In the genomic region with DNA sequence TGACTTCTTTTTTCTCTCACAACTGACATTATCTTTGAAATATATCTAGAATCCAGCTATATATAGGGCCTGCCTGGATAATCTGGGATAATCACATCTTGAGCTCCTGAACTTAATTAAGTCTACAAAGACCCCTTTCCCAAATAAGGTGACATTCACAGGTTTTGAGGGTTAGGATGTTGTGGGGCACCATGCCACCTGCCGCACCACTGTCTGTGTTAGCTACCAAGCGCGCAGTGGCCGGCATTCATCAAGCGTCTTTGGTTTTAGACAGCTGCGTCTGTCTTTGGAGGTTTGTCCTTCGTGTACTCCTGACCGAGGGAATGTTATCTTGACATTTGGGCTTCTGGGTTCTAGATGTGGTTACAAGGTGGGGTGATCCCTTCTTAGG, we compare ENCODE assay signal across 24 cellular contexts. TPM values are rescaled to one million over a fixed set of nuclear protein-coding genes. Genes with fewer than 3 reads are reported as not detected.
DNase-seq lines count a peak whose midpoint lies in the region; ATAC-seq, FAIRE-seq and TF ChIP-seq lines count a peak whose summit lies in the region.
"Had no signal": no experiment of that assay in that cellular context is flagged by ENCODE, and none has a peak within 500 bp of the region (broad histone marks: within the 10 kb centered on the region; RNA-seq: fewer than 3 reads in every experiment).

No MANE protein-coding gene starts in this region.

- no peak for TF ChIP-seq CTCF in right atrium auricular region (IDR thresholded peaks at IDR 0.05)
- no peak for TF ChIP-seq CTCF in activated B cell treated with CpG ODN at 0.5 μM for 24 hours (IDR thresholded peaks at IDR 0.05)
- TF ChIP-seq CTCF in suprapubic skin (IDR thresholded peaks at IDR 0.05) = no peak

- peak; percentile 15 for ATAC-seq in Right ventricle myocardium inferior
- ATAC-seq in activated B cell treated with CpG ODN at 0.5 μM for 24 hours (ENCODE audit: low read depth) = no peak
- no peak for ATAC-seq in GM21423 (IDR thresholded peaks at IDR 0.05; ENCODE audit: unreplicated experiment)
- ATAC-seq: body of pancreas, gastrocnemius medialis, left lung had no signal

- CTCF ChIA-PET in activated B cell treated with CpG ODN at 0.5 μM for 24 hours (lab: Charles Lee) = interaction anchor here (0.6 kb wide), 1 partner anchor 1636 kb away, joined by 3 read pairs; no protein-coding TSS in a partner anchor

- H3K36me3 ChIP-seq in right atrium auricular region (no peaks in the 10 kb centered on the region), suprapubic skin (no peaks in the 10 kb centered on the region)
- H3K36me3 ChIP-seq: gastrocnemius medialis, left lung had no signal

- no peak for FAIRE-seq in GM19239 (lab: Jason Lieb, UNC)

- TF ChIP-seq EP300 in suprapubic skin (IDR thresholded peaks at IDR 0.05) = no peak

- no peaks in the 10 kb centered on the region for H3K27me3 Mint-ChIP-seq in activated B cell treated with CpG ODN at 0.5 μM for 24 hours
- H3K27me3 Mint-ChIP-seq in immature natural killer cell (ENCODE audit: low read depth in 3 of 3) = peaks cover 2 to 13% (median 6%) of the 10 kb centered on the region in 3 donors

- H3K27ac ChIP-seq in right atrium auricular region (no peak overlapping the region), suprapubic skin (no peak overlapping the region)
- H3K27ac ChIP-seq: body of pancreas, epithelial cell of prostate, left lung, parathyroid adenoma, testis had no signal

- H3K27ac Mint-ChIP-seq in activated B cell treated with CpG ODN at 0.5 μM for 24 hours (peak overlapping the region; percentile 56), immature natural killer cell (peak overlapping the region; percentile 75 to 98 (median 86))
- H3K27ac Mint-ChIP-seq: GM23338 had no signal

- H3K9me3 Mint-ChIP-seq in activated B cell treated with CpG ODN at 0.5 μM for 24 hours (no peaks in the 10 kb centered on the region), immature natural killer cell (no peaks in the 10 kb centered on the region)
- H3K9me3 Mint-ChIP-seq: GM23338 had no signal

- no peak for DNase-seq in Right ventricle myocardium inferior (ENCODE audit: missing footprints)
- DNase-seq in right atrium auricular region (ENCODE audit: low spot score) = no peak
- no peak for DNase-seq in activated B cell treated with CpG ODN at 0.5 μM for 24 hours
- no peak for DNase-seq in immature natural killer cell
- DNase-seq in suprapubic skin (ENCODE audit: low spot score in 2 of 2) = peak; percentile 22 to 40
- DNase-seq in GM19239 (ENCODE audit: insufficient read length, low spot score) = no peak
- DNase-seq in putamen (ENCODE audit: low spot score) = no peak
- DNase-seq: activated CD4-positive, alpha-beta T cell treated with anti-CD3 and anti-CD28 coated beads for 48 hours; activated effector memory CD4-positive, alpha-beta T cell treated with Interleukin-2 at 50 U/mL for 16 hours; body of pancreas; cortex of kidney; DMS 273 treated with DMSO at 0.1 percent for 48 hours; gastrocnemius medialis; IMR-90; left lung; NCI-H2029 treated with DMSO at 0.1 percent for 48 hours; NCI-H446 treated with DMSO at 0.1 percent for 48 hours; stimulated activated CD4-positive, alpha-beta T cell treated with anti-CD3 and anti-CD28 coated beads, Interleukin-2, amount 100 ng/mL, for 48 hours; T1000; testis had no signal

- H3K36me3 Mint-ChIP-seq in activated B cell treated with CpG ODN at 0.5 μM for 24 hours (ENCODE audit: low read depth) (peaks cover 9% of the 10 kb centered on the region), immature natural killer cell (no peaks in the 10 kb centered on the region)

- POLR2A ChIA-PET in activated B cell treated with CpG ODN at 0.5 μM for 24 hours (lab: Charles Lee) = no interaction called here

- WGBS in suprapubic skin = 93% methylated on average over 8 of the region's 8 CpGs

- H3K9me3 ChIP-seq in right atrium auricular region (no peaks in the 10 kb centered on the region), suprapubic skin (no peaks in the 10 kb centered on the region)
- H3K9me3 ChIP-seq: body of pancreas, gastrocnemius medialis, left lung, testis had no signal

- H3K4me3 Mint-ChIP-seq in activated B cell treated with CpG ODN at 0.5 μM for 24 hours (no peak overlapping the region), immature natural killer cell (peak overlapping the region; percentile 64 to 81 (median 73))
- H3K4me3 Mint-ChIP-seq: GM23338 had no signal

- H3K27me3 ChIP-seq in right atrium auricular region (no peaks in the 10 kb centered on the region), suprapubic skin (no peaks in the 10 kb centered on the region)
- H3K27me3 ChIP-seq: body of pancreas, gastrocnemius medialis, left lung, testis had no signal

- H3K4me3 ChIP-seq in right atrium auricular region (no peak overlapping the region), suprapubic skin (no peak overlapping the region)
- H3K4me3 ChIP-seq: body of pancreas, gastrocnemius medialis, GM23338, left lung, testis had no signal

- TF ChIP-seq POLR2A in suprapubic skin (IDR thresholded peaks at IDR 0.05) = no peak

- peaks cover 85% of the 10 kb centered on the region for H3K4me1 Mint-ChIP-seq in activated B cell treated with CpG ODN at 0.5 μM for 24 hours
- H3K4me1 Mint-ChIP-seq in immature natural killer cell = peaks cover 93 to 99% of the 10 kb centered on the region in 2 donors

- intact Hi-C loops in Right ventricle myocardium inferior (cut with DNase I) = no loop called here
- intact Hi-C loops in activated B cell treated with CpG ODN at 0.5 μM for 24 hours (cut with micrococcal nuclease) = no loop called here

- H3K4me1 ChIP-seq in right atrium auricular region (peaks cover 0 to 46% of the 10 kb centered on the region in 2 donors), suprapubic skin (peaks cover 40% of the 10 kb centered on the region)
- H3K4me1 ChIP-seq: parathyroid adenoma, testis had no signal

RNA-seq across cellular contexts. Expression of a gene that starts 7.5 kb away (rescaled TPM):
- total RNA-seq in Right ventricle myocardium inferior = 20.3 TPM
- 10 to 100 TPM; 18.2 to 19.7 TPM for total RNA-seq in right atrium auricular region
- total RNA-seq in activated B cell treated with CpG ODN at 0.5 μM for 24 hours = 77.8 and 96.0 TPM in 2 replicates
- polyA plus RNA-seq in immature natural killer cell = 10 to 100 TPM; 42.0 to 74.7 (median 43.2) TPM
- 10 to 100 TPM; 31.0 to 51.8 (median 43.0) TPM for total RNA-seq in suprapubic skin

Comparison
In these comparisons a context has a peak if more than half of its experiments do, and no peak if none do; other contexts are left out.
1. DNase-seq: peak in suprapubic skin (2 of 2); none in Right ventricle myocardium inferior (single experiment), right atrium auricular region (single experiment), activated B cell treated with CpG ODN at 0.5 μM for 24 hours (single experiment), immature natural killer cell (0 of 3), GM19239 (single experiment) and putamen (single experiment).